In genomic region chr5:57862471-57863282, GRCh38 we compare ENCODE assay signal across 12 cellular contexts.
DNase-seq lines count a peak whose midpoint lies in the region; ATAC-seq and TF ChIP-seq lines count a peak whose summit lies in the region.
"Had no signal": no experiment of that assay in that cellular context is flagged by ENCODE, and none has a peak within 500 bp of the region (broad histone marks: within the 10 kb centered on the region; RNA-seq: fewer than 3 reads in every experiment).

No MANE protein-coding gene starts in this region.

- no peak for TF ChIP-seq CTCF in fibroblast of villous mesenchyme (IDR thresholded peaks at IDR 0.05; ENCODE audit: insufficient read depth, low read depth, low read length)

- no peak overlapping the region for H3K4me3 ChIP-seq in fibroblast of villous mesenchyme (ENCODE audit: low read depth, low read length)
- H3K4me3 ChIP-seq: spleen had no signal

- in situ Hi-C loops in G401 (cut with HindIII; ENCODE audit: low sequenced_read_pairs) = no loop called here

- ATAC-seq in HG02763 (IDR thresholded peaks at IDR 0.05; ENCODE audit: unreplicated experiment) (no peak), HG03342 (IDR thresholded peaks at IDR 0.05; ENCODE audit: unreplicated experiment) (no peak), GM18517 (IDR thresholded peaks at IDR 0.05; ENCODE audit: unreplicated experiment) (no peak)

- DNase-seq in GM04503 (ENCODE audit: low read depth) (peak; percentile 90), RPMI7951 (ENCODE audit: low read depth) (peak; percentile 75), fibroblast of villous mesenchyme (ENCODE audit: low read depth) (peak; percentile 78), putamen (ENCODE audit: low spot score) (peak; percentile 80), G401 (ENCODE audit: low spot score) (no peak)
- DNase-seq: cerebellar nuclear complex, DMS79 treated with DMSO at 0.1 percent for 48 hours, KG1, spleen had no signal
